In the genomic region with DNA sequence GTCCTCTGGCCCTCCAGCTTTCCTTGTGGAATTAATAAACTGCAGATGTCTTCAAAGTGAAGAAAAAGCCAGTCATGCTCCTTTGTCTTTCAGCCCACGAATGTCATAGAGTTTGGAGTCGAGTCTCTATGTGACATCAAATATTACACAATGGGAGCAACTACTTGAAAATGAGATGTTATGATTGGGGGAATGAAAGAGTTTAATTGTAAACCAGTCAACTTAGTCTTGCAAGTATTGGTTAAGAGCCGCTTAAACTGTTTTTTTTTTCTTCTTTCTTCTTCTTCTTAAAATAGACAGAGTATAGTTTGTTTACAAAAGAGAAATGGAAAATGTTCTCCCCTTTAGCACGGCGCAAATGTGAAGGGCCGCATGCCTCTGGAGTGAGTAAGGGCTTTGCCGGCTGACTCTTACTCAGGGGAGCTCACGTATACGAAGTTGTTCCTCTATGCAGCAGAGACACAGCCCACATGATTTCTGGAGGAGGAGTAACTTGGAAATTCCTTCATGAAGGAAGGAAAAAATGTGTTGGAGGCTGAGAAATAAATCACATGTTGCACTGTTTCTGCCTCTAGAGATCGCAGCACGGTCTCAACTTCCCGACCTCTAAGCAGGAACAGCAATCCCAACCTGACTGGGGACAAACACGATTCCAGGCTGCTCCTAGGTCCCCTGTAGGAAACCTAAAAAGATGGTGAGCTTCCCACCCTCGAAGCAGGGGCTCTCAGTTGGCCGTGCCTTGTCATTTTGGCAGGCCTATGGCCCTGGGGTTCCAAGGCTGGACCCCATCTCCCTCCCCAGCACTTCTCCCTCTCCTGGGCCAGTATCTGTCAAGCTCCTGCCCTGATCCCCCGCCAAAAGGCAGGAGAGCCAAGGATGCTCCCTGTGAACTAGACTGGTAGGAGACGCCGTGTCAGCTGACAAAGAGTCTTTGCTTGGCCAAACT, we compare ENCODE assay signal across 8 cellular contexts. TPM values are rescaled to one million over a fixed set of nuclear protein-coding genes. Genes with fewer than 3 reads are reported as not detected.
DNase-seq lines count a peak whose midpoint lies in the region; ATAC-seq and TF ChIP-seq lines count a peak whose summit lies in the region.

No MANE protein-coding gene starts in this region.

- H3K27ac ChIP-seq in GM23338 (ENCODE audit: low read depth) (peak overlapping the region; percentile 89), foreskin keratinocyte (peak overlapping the region; percentile 97)

- no peaks in the 10 kb centered on the region for H3K36me3 ChIP-seq in GM23338 (ENCODE audit: insufficient read depth)

- H3F3A ChIP-seq in GM23338 (replicated peaks; ENCODE audit: low read depth) = peaks cover 6% of the 10 kb centered on the region; the same call in 1 of the 2 replicates

- no peaks in the 10 kb centered on the region for H3K36me3 Mint-ChIP-seq in GM23338 (ENCODE audit: low read depth)

- TF ChIP-seq CTCF in GM23338 (conservative IDR thresholded peaks at IDR 0.05; ENCODE audit: low read depth in 2 of 2) (no peak), foreskin keratinocyte (conservative IDR thresholded peaks at IDR 0.05) (peak; percentile 37)

- H2AFZ ChIP-seq in GM23338 = no peak overlapping the region

- ATAC-seq in GM23338 (peak; percentile 60), foreskin keratinocyte (peak; percentile 89), HG02870 (IDR thresholded peaks at IDR 0.05; ENCODE audit: unreplicated experiment) (no peak), HG02938 (IDR thresholded peaks at IDR 0.05; ENCODE audit: unreplicated experiment) (no peak)

- peak overlapping the region; percentile 77 for H3K4me2 ChIP-seq in GM23338

- peaks cover 13% of the 10 kb centered on the region for H3K27me3 Mint-ChIP-seq in GM23338 (ENCODE audit: insufficient read depth, low read depth, poor library complexity)

- no peaks in the 10 kb centered on the region for H3K9me2 ChIP-seq in GM23338 (ENCODE audit: insufficient read depth)

- no peaks in the 10 kb centered on the region; the same call in 2 of the 3 replicates for H3K9me3 Mint-ChIP-seq in GM23338

- H3K79me2 ChIP-seq in GM23338 (replicated peaks; ENCODE audit: insufficient read depth) = no peaks in the 10 kb centered on the region

- H3K27ac Mint-ChIP-seq in GM23338 = peak overlapping the region; percentile 95

- H3K4me3 Mint-ChIP-seq in GM23338 = peak overlapping the region; percentile 70

- H3K4me3 ChIP-seq in GM23338 = peak overlapping the region; percentile 45

- no peaks in the 10 kb centered on the region for H3K27me3 ChIP-seq in GM23338 (ENCODE audit: insufficient read depth)
- no peaks in the 10 kb centered on the region for H3K27me3 ChIP-seq in foreskin keratinocyte

- H3K4me1 Mint-ChIP-seq in GM23338 = peaks cover 64% of the 10 kb centered on the region

- peak; percentile 81 for DNase-seq in GM23338 (ENCODE audit: low spot score)
- DNase-seq in SW 1271 (lab: John Stamatoyannopoulos, UW) = peak; percentile 81 to 90
- peak; percentile 95 to 97 for DNase-seq in foreskin keratinocyte
- DNase-seq in occipital lobe (lab: John Stamatoyannopoulos, UW) = peak; percentile 13
- DNase-seq in stimulated activated CD4-positive, alpha-beta T cell treated with anti-CD3 and anti-CD28 coated beads, Interleukin-4, amount 100 ng/mL, for 1 hour = no peak
- DNase-seq in NCI-H82 treated with DMSO at 0.1 percent for 48 hours (lab: John Stamatoyannopoulos, UW; ENCODE audit: unreplicated experiment) = no peak

- peaks cover 37% of the 10 kb centered on the region for H3K4me1 ChIP-seq in GM23338 (ENCODE audit: insufficient read depth)
- peaks cover 62% of the 10 kb centered on the region for H3K4me1 ChIP-seq in foreskin keratinocyte

- no peaks in the 10 kb centered on the region for H4K20me1 ChIP-seq in GM23338 (replicated peaks; ENCODE audit: insufficient read depth)

TF ChIP-seq in GM23338, 12 proteins besides CTCF, POLR2A, EP300 and RAD21:
- TF ChIP-seq EZH2phosphoT487 (IDR thresholded peaks at IDR 0.05; ENCODE audit: unreplicated experiment) (no peak), POLR2AphosphoS5 (IDR thresholded peaks at IDR 0.05; ENCODE audit: low read depth) (no peak), CREB1 (CRISPR knock-in tag; IDR thresholded peaks at IDR 0.05; ENCODE audit: low read depth) (0 out of 2 replicates have a peak, but pooled peaks have one; percentile 12), ZNF331 (CRISPR knock-in tag; IDR thresholded peaks at IDR 0.05; ENCODE audit: low read depth) (no peak)
- TF ChIP-seq, protein P1, sequence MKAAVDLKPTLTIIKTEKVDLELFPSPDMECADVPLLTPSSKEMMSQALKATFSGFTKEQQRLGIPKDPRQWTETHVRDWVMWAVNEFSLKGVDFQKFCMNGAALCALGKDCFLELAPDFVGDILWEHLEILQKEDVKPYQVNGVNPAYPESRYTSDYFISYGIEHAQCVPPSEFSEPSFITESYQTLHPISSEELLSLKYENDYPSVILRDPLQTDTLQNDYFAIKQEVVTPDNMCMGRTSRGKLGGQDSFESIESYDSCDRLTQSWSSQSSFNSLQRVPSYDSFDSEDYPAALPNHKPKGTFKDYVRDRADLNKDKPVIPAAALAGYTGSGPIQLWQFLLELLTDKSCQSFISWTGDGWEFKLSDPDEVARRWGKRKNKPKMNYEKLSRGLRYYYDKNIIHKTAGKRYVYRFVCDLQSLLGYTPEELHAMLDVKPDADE (IDR thresholded peaks at IDR 0.05) = no peak

RNA-seq across cellular contexts. Expression of a gene that starts 44.9 kb away (rescaled TPM):
- 0.54 and 1.4 TPM in 2 replicates for total RNA-seq in GM23338 (2014; rRNA removed; shearing (Covaris generic))
- polyA plus RNA-seq in GM23338 (2016; fragmentation: Nextera tagmentation; extraction: Ambion mirVana) (0.45 and 0.82 TPM in 2 replicates), foreskin keratinocyte (56.1 and 63.0 TPM in 2 replicates)
- total RNA-seq in foreskin keratinocyte (227 and 235 TPM in 2 replicates), occipital lobe (3.6 TPM)

RNA-seq across cellular contexts. Expression of a gene that starts 59.1 kb away (rescaled TPM):
- total RNA-seq in GM23338 (2014; rRNA removed; shearing (Covaris generic)) = 15.0 and 22.4 TPM in 2 replicates
- 12.4 and 13.2 TPM in 2 replicates for polyA plus RNA-seq in GM23338 (2016; fragmentation: Nextera tagmentation; extraction: Ambion mirVana)
- 58.5 and 78.4 TPM in 2 replicates for total RNA-seq in foreskin keratinocyte
- 28.2 and 42.3 TPM in 2 replicates for polyA plus RNA-seq in foreskin keratinocyte
- total RNA-seq in occipital lobe = 1.9 TPM

Comparison
In these comparisons a context has a peak if more than half of its experiments do, and no peak if none do; other contexts are left out.
1. ATAC-seq: peak in GM23338 (single experiment) and foreskin keratinocyte (single experiment); none in HG02870 (single experiment) and HG02938 (single experiment).
2. DNase-seq: peak in GM23338 (single experiment), SW 1271 (2 of 2), foreskin keratinocyte (2 of 2) and occipital lobe (single experiment); none in stimulated activated CD4-positive, alpha-beta T cell treated with anti-CD3 and anti-CD28 coated beads, Interleukin-4, amount 100 ng/mL, for 1 hour (single experiment) and NCI-H82 treated with DMSO at 0.1 percent for 48 hours (single experiment).
3. RNA of a gene that starts 44.9 kb away (total RNA-seq): 227 to 235 TPM in foreskin keratinocyte; 3.6 TPM in occipital lobe (single experiment) and 0.54 to 1.4 TPM in GM23338; every median in the first group is over 10 times any median in the second.